Comparison of ENCODE assay signal across 1 cellular context in genomic region chr9:109132473-109133095, GRCh38.
TF ChIP-seq lines count a peak whose summit lies in the region.

No MANE protein-coding gene starts in this region.

TF ChIP-seq in GM23338, 12 proteins besides CTCF, POLR2A, EP300 and RAD21 (continued from another document):
- TF ChIP-seq ZNF114 (CRISPR knock-in tag; IDR thresholded peaks at IDR 0.05): no peak
- TF ChIP-seq STAT1 (IDR thresholded peaks at IDR 0.05; ENCODE audit: unreplicated experiment): no peak
- no peak for TF ChIP-seq ETS1 (IDR thresholded peaks at IDR 0.05)
- no peak for TF ChIP-seq REST (IDR thresholded peaks at IDR 0.05; ENCODE audit: unreplicated experiment)
- TF ChIP-seq EZH2phosphoT487 (IDR thresholded peaks at IDR 0.05; ENCODE audit: unreplicated experiment): no peak
